Comparison of ENCODE assay signal across 27 cellular contexts in genomic region chr16:50394215-50394802, GRCh38. TPM values are rescaled to one million over a fixed set of nuclear protein-coding genes. Genes with fewer than 3 reads are reported as not detected.
A peak's percentile ranks its signal among the peaks of the same experiment; 100 is the strongest.
DNase-seq lines count a peak whose midpoint lies in the region; ATAC-seq and TF ChIP-seq lines count a peak whose summit lies in the region.
"Had no signal": no experiment of that assay in that cellular context is flagged by ENCODE, and none has a peak within 500 bp of the region (broad histone marks: within the 10 kb centered on the region; RNA-seq: fewer than 3 reads in every experiment).

No MANE protein-coding gene starts in this region.

- ATAC-seq in WTC11 = peak; percentile 18; the same call in 1 of the 2 replicates
- ATAC-seq in lung (ENCODE audit: insufficient read depth, low FRiP score) = no peak
- no peak for ATAC-seq in GM18867 (IDR thresholded peaks at IDR 0.05; ENCODE audit: unreplicated experiment)
- no peak for ATAC-seq in GM21737 (IDR thresholded peaks at IDR 0.05; ENCODE audit: unreplicated experiment)
- ATAC-seq: activated CD4-positive, alpha-beta T cell treated with anti-CD3 and anti-CD28 coated beads for 36 hours; CD8-positive, alpha-beta T cell; mucosa of descending colon had no signal

- no peak overlapping the region for H3K27ac Mint-ChIP-seq in WTC11
- H3K27ac Mint-ChIP-seq: activated CD4-positive, alpha-beta T cell treated with anti-CD3 and anti-CD28 coated beads for 36 hours; activated T-helper 1 cell treated with anti-CD3 and anti-CD28 coated beads, Interleukin-12 subunit alpha, Interleukin-12 subunit beta, Interleukin-2, Interleukin-4 antibody, amounts not matched to agents 30 ng/mL and 10 ng/mL and 1 ng/mL, durations not matched to agents 14 hours and 24 hours and 36 hours; endodermal cell; progenitor cell of endocrine pancreas had no signal

- POLR2A ChIA-PET in HEK293T (lab: Yijun Ruan, JAX) = no interaction called here
- POLR2A ChIA-PET in WTC11 (lab: Charles Lee) = interaction anchor here (1.0 kb wide), 1 partner anchor 26 kb away, joined by 3 read pairs; no protein-coding TSS in a partner anchor

- H3K36me3 Mint-ChIP-seq in WTC11 = no peaks in the 10 kb centered on the region
- H3K36me3 Mint-ChIP-seq: activated naive CD4-positive, alpha-beta T cell treated with anti-CD3 and anti-CD28 coated beads, Interleukin-2, amount 50 U/mL, for 24 hours; CD8-positive, alpha-beta T cell had no signal

- no peaks in the 10 kb centered on the region; the same call in 1 of the 2 replicates for H3K27me3 Mint-ChIP-seq in WTC11 (ENCODE audit: low read depth)
- H3K27me3 Mint-ChIP-seq: activated CD4-positive, alpha-beta T cell treated with anti-CD3 and anti-CD28 coated beads for 36 hours; activated naive CD4-positive, alpha-beta T cell treated with anti-CD3 and anti-CD28 coated beads, Interleukin-2, amount 50 U/mL, for 24 hours had no signal

- no peaks in the 10 kb centered on the region for H3K27me3 ChIP-seq in lung (ENCODE audit: control insufficient read depth, insufficient read depth)
- H3K27me3 ChIP-seq: colonic mucosa, transverse colon had no signal

- no peak overlapping the region for H3K4me3 Mint-ChIP-seq in WTC11
- H3K4me3 Mint-ChIP-seq: activated CD4-positive, alpha-beta T cell treated with anti-CD3 and anti-CD28 coated beads for 36 hours; activated naive CD4-positive, alpha-beta T cell treated with anti-CD3 and anti-CD28 coated beads, Interleukin-2, amount 50 U/mL, for 24 hours; activated T-helper 1 cell treated with anti-CD3 and anti-CD28 coated beads, Interleukin-12 subunit alpha, Interleukin-12 subunit beta, Interleukin-2, Interleukin-4 antibody, amounts not matched to agents 30 ng/mL and 10 ng/mL and 1 ng/mL, durations not matched to agents 14 hours and 24 hours and 36 hours; CD8-positive, alpha-beta T cell; endodermal cell had no signal

- no peaks in the 10 kb centered on the region for H3K9me3 Mint-ChIP-seq in WTC11
- H3K9me3 Mint-ChIP-seq: activated naive CD4-positive, alpha-beta T cell treated with anti-CD3 and anti-CD28 coated beads, Interleukin-2, amount 50 U/mL, for 24 hours; activated T-helper 1 cell treated with anti-CD3 and anti-CD28 coated beads, Interleukin-12 subunit alpha, Interleukin-12 subunit beta, Interleukin-2, Interleukin-4 antibody, amounts not matched to agents 30 ng/mL and 10 ng/mL and 1 ng/mL, durations not matched to agents 14 hours and 24 hours and 36 hours; CD8-positive, alpha-beta T cell; endodermal cell had no signal

- no peak overlapping the region for H3K4me3 ChIP-seq in lung
- H3K4me3 ChIP-seq: colonic mucosa, GM23248, mucosa of descending colon, transverse colon had no signal

- WGBS in lung, 2 donors = 69 to 74% methylated on average over 2 of the region's 2 CpGs

- TF ChIP-seq CTCF in WTC11 (IDR thresholded peaks at IDR 0.05) (no peak), lung (IDR thresholded peaks at IDR 0.05; ENCODE audit: control extremely low read depth, extremely low read depth) (no peak)

- no peaks in the 10 kb centered on the region for H3K9me3 ChIP-seq in lung (ENCODE audit: control insufficient read depth in 2 of 2, insufficient read depth in 1 of 2, low read length in 1 of 2)
- H3K9me3 ChIP-seq: colonic mucosa, mucosa of descending colon, transverse colon had no signal

- CTCF ChIA-PET in HEK293T (lab: Yijun Ruan, JAX) = interaction anchor here (0.7 kb wide), 1 partner anchor 39 kb away, joined by 3 read pairs; no protein-coding TSS in a partner anchor
- CTCF ChIA-PET in WTC11 (lab: Charles Lee) = interaction anchor here (0.6 to 0.9 kb wide), 2 partner anchors 12 to 274 kb away, joined by 3 read pairs; no protein-coding TSS in a partner anchor

- no peak overlapping the region for H3K27ac ChIP-seq in lung (ENCODE audit: low read depth in 1 of 2, low read length in 1 of 2)
- H3K27ac ChIP-seq: colonic mucosa, GM23248, transverse colon had no signal

- DNase-seq in NCI-H146 (lab: John Stamatoyannopoulos, UW) (peak; percentile 10), NCI-H146 treated with DMSO at 0.1 percent for 48 hours (lab: John Stamatoyannopoulos, UW; ENCODE audit: unreplicated experiment) (no peak), HEK293T (ENCODE audit: extremely low spot score) (no peak), WTC11 (ENCODE audit: low spot score) (no peak), lung (ENCODE audit: low spot score) (peak; percentile 25), NCI-H1417 treated with DMSO at 0.1 percent for 48 hours (lab: John Stamatoyannopoulos, UW) (no peak)
- DNase-seq: 8988T; activated CD4-positive, alpha-beta T cell treated with anti-CD3 and anti-CD28 coated beads for 36 hours; AML-193; colonic mucosa; DMS153; endodermal cell; GM23248; hypothalamus; KG1; mucosa of descending colon; NCI-H187; NCI-H2227 treated with DMSO at 0.1 percent for 48 hours; stimulated activated CD8-positive, alpha-beta memory T cell treated with anti-CD3 and anti-CD28 coated beads, Interleukin-4, amount 100 ng/mL, for 48 hours; T-helper 1 cell; transverse colon had no signal

- no peaks in the 10 kb centered on the region for H3K36me3 ChIP-seq in lung (ENCODE audit: control insufficient read depth in 2 of 2, insufficient read depth in 2 of 2, low read length in 2 of 2)
- H3K36me3 ChIP-seq: colonic mucosa, transverse colon had no signal

- H3K4me1 Mint-ChIP-seq in WTC11 = peaks cover 26% of the 10 kb centered on the region

- H3K4me1 ChIP-seq in lung (ENCODE audit: control insufficient read depth in 2 of 2, insufficient read depth in 2 of 2, low read length in 2 of 2) = no peaks in the 10 kb centered on the region
- H3K4me1 ChIP-seq: colonic mucosa, transverse colon had no signal

TF ChIP-seq in HEK293T, 16 proteins besides CTCF, POLR2A, EP300 and RAD21:
- peak; percentile 62 for TF ChIP-seq L3MBTL2 (conservative IDR thresholded peaks at IDR 0.05)
- no peak for TF ChIP-seq FOXA1 (IDR thresholded peaks at IDR 0.05)

TF ChIP-seq in WTC11, 78 proteins besides CTCF, POLR2A, EP300 and RAD21:
- TF ChIP-seq ZNF512 (CRISPR knock-in tag; IDR thresholded peaks at IDR 0.05; ENCODE audit: borderline replicate concordance) = peak; percentile 99
- 0 out of 2 replicates have a peak, but pooled peaks have one; percentile 20 for TF ChIP-seq USF1 (CRISPR knock-in tag; IDR thresholded peaks at IDR 0.05)
- TF ChIP-seq USF2 (CRISPR knock-in tag; IDR thresholded peaks at IDR 0.05) = peak; percentile 49; the same call in 1 of the 2 replicates
- no peak for TF ChIP-seq ZNF396 (CRISPR knock-in tag; IDR thresholded peaks at IDR 0.05; ENCODE audit: borderline replicate concordance)

RNA-seq across cellular contexts. Expression of gene BRD7, which starts 25.5 kb away (rescaled TPM):
- total RNA-seq in WTC11 (2021) = 122 to 132 TPM (median 123 TPM) in 3 replicates
- total RNA-seq in lung = 10 to 100 TPM; 52.8 to 54.1 TPM
- 10 to 100 TPM; 33.9 to 54.6 TPM for polyA plus RNA-seq in lung

Comparison
In these comparisons a context has a peak if more than half of its experiments do, and no peak if none do; other contexts are left out.
1. DNase-seq: peak in NCI-H146 (single experiment) and lung (single experiment); none in NCI-H146 treated with DMSO at 0.1 percent for 48 hours (single experiment), HEK293T (single experiment), WTC11 (single experiment) and NCI-H1417 treated with DMSO at 0.1 percent for 48 hours (single experiment).